8 cellular contexts compared by ENCODE assay signal in genomic region chr4:41934813-41935651, GRCh38. TPM values are rescaled to one million over a fixed set of nuclear protein-coding genes. Genes with fewer than 3 reads are reported as not detected.
DNase-seq lines count a peak whose midpoint lies in the region; ATAC-seq and TF ChIP-seq lines count a peak whose summit lies in the region.

Gene TMEM33, plus strand, starts transcription at chr4:41935429. Its CDS starts 56 bp downstream, at chr4:41935485.

- H3K36me3 ChIP-seq in WERI-Rb-1 = peaks cover 32% of the 10 kb centered on the region
- H3K36me3 ChIP-seq in mammary epithelial cell (ENCODE audit: insufficient read depth, low read length) = no peaks in the 10 kb centered on the region
- H3K36me3 ChIP-seq in smooth muscle cell (ENCODE audit: low read depth) = no peaks in the 10 kb centered on the region

- peak; percentile 28 for TF ChIP-seq CTCF in AG04449 (IDR thresholded peaks at IDR 0.05; ENCODE audit: insufficient read depth, low read length, missing control alignments)
- TF ChIP-seq CTCF in WERI-Rb-1 (IDR thresholded peaks at IDR 0.05; ENCODE audit: low read depth, low read length) = no peak
- TF ChIP-seq CTCF in mammary epithelial cell (conservative IDR thresholded peaks at IDR 0.05 in 1 of 2, IDR thresholded peaks at IDR 0.05 in 1 of 2; ENCODE audit: extremely low read depth in 1 of 2, insufficient read depth in 1 of 2, low read depth in 1 of 2, low read length in 2 of 2) = peak in 1 of 2 donors; percentile 12
- TF ChIP-seq CTCF in smooth muscle cell (IDR thresholded peaks at IDR 0.05; ENCODE audit: borderline replicate concordance, insufficient read depth, poor library complexity, severe bottlenecking) = no peak

- no peaks in the 10 kb centered on the region for H3F3A ChIP-seq in smooth muscle cell (ENCODE audit: low read depth)

- no peaks in the 10 kb centered on the region for H3K9me3 ChIP-seq in WERI-Rb-1 (ENCODE audit: severe bottlenecking)
- H3K9me3 ChIP-seq in mammary epithelial cell (replicated peaks; ENCODE audit: insufficient read depth, low read length) = no peaks in the 10 kb centered on the region
- no peaks in the 10 kb centered on the region for H3K9me3 ChIP-seq in smooth muscle cell (replicated peaks; ENCODE audit: low read depth)

- peak within 1 kb of the TSS; percentile 77 for H3K9ac ChIP-seq in mammary epithelial cell (ENCODE audit: insufficient read depth, low read length)
- peak within 1 kb of the TSS; percentile 84 for H3K9ac ChIP-seq in smooth muscle cell (ENCODE audit: low read depth)

- POLR2A ChIA-PET in AG04449 (lab: Yijun Ruan, JAX) = interaction anchor here (0.6 to 1.6 kb wide), 2 partner anchors 55 to 678 kb away, joined by 3 to 6 read pairs; partner anchors contain the start of genes SLC30A9 and UCHL1

- 7% methylated on average over 26 of the region's 51 CpGs for WGBS in mammary epithelial cell (ENCODE audit: low coverage, missing lambda C conversion rate)
- 6% methylated on average over 50 of the region's 51 CpGs for WGBS in smooth muscle cell (ENCODE audit: low lambda C conversion rate)

- no peaks in the 10 kb centered on the region for H3K27me3 ChIP-seq in WERI-Rb-1 (ENCODE audit: insufficient read depth, low read depth, severe bottlenecking)
- H3K27me3 ChIP-seq in mammary epithelial cell (ENCODE audit: insufficient read depth, low read length) = no peaks in the 10 kb centered on the region
- H3K27me3 ChIP-seq in smooth muscle cell (ENCODE audit: low read depth) = peaks cover 20% of the 10 kb centered on the region

- CTCF ChIA-PET in AG04449 (lab: Yijun Ruan, JAX) (interaction anchor here (0.9 to 1.6 kb wide), 4 partner anchors 12 to 55 kb away, joined by 3 to 4 read pairs (median 4); partner anchors contain the start of gene SLC30A9), mammary epithelial cell (lab: Charles Lee; ENCODE audit: low non-redundant PET) (interaction anchor here (0.6 kb wide), 1 partner anchor 665 kb away, joined by 10 read pairs; no protein-coding TSS in a partner anchor)

- DNase-seq in AG04449 (ENCODE audit: low read depth, low spot score) = peak; percentile 9
- peak; percentile 90 for DNase-seq in NCI-H2227 (lab: John Stamatoyannopoulos, UW; ENCODE audit: unreplicated experiment)
- DNase-seq in WERI-Rb-1 = peak; percentile 91
- DNase-seq in mammary epithelial cell = peak; percentile 90
- DNase-seq in iPS-NIHi7 (ENCODE audit: extremely low spot score) = peak; percentile 92
- peak; percentile 65 for DNase-seq in smooth muscle cell (lab: John Stamatoyannopoulos, UW; ENCODE audit: unreplicated experiment)

- peak within 1 kb of the TSS; percentile 93 for H3K4me3 ChIP-seq in AG04449 (ENCODE audit: low read depth, low read length)
- H3K4me3 ChIP-seq in WERI-Rb-1 (ENCODE audit: low read depth, low read length) = peak within 1 kb of the TSS; percentile 90
- peak within 1 kb of the TSS; percentile 64 to 75 (median 71) for H3K4me3 ChIP-seq in mammary epithelial cell (replicated peaks in 1 of 3; ENCODE audit: insufficient read depth in 1 of 3, low read depth in 2 of 3, low read length in 3 of 3)
- H3K4me3 ChIP-seq in smooth muscle cell = peak within 1 kb of the TSS; percentile 90

- H4K20me1 ChIP-seq in mammary epithelial cell (ENCODE audit: insufficient read depth, low read length) (no peaks in the 10 kb centered on the region), smooth muscle cell (ENCODE audit: low read depth) (peaks cover 39% of the 10 kb centered on the region)

- BruUV-seq in mammary epithelial cell (replicated peaks; lab: Mats Ljungman, UMichigan) = TSS peak; percentile 60

- H3K79me2 ChIP-seq in mammary epithelial cell (ENCODE audit: insufficient read depth, low read length) (peaks cover 46% of the 10 kb centered on the region), smooth muscle cell (ENCODE audit: low read depth) (peaks cover 47% of the 10 kb centered on the region)

- peaks cover 26% of the 10 kb centered on the region for H3K4me1 ChIP-seq in mammary epithelial cell (ENCODE audit: insufficient read depth, low read length)
- peaks cover 19% of the 10 kb centered on the region for H3K4me1 ChIP-seq in smooth muscle cell (ENCODE audit: low read depth)

- H3K4me2 ChIP-seq in mammary epithelial cell (ENCODE audit: insufficient read depth, low read depth, low read length) (peak within 1 kb of the TSS; percentile 94), smooth muscle cell (peak within 1 kb of the TSS; percentile 91)

- ATAC-seq in GM18873 (IDR thresholded peaks at IDR 0.05; ENCODE audit: low FRiP score, unreplicated experiment) = peak; percentile 89
- ATAC-seq in HG03139 (IDR thresholded peaks at IDR 0.05; ENCODE audit: unreplicated experiment) = peak; percentile 91

- dilution Hi-C loops in mammary epithelial cell (cut with HindIII; ENCODE audit: low sequenced_read_pairs) = no loop called here

- in situ Hi-C loops in mammary epithelial cell (cut with MboI; ENCODE audit: low sequenced_read_pairs in 2 of 2) = no loop called here

- peak within 1 kb of the TSS; percentile 91 for H3K27ac ChIP-seq in WERI-Rb-1
- H3K27ac ChIP-seq in mammary epithelial cell (ENCODE audit: insufficient read depth, low read depth, low read length) = peak within 1 kb of the TSS; percentile 73
- H3K27ac ChIP-seq in smooth muscle cell (ENCODE audit: low read depth) = peak within 1 kb of the TSS; percentile 82

- H2AFZ ChIP-seq in mammary epithelial cell (ENCODE audit: low read depth, low read length) (peak within 1 kb of the TSS; percentile 87), smooth muscle cell (ENCODE audit: low read depth) (peak within 1 kb of the TSS; percentile 97)

- intact Hi-C loops in mammary epithelial cell (cut with micrococcal nuclease) = loop anchor here (1.0 to 5.0 kb wide), 2 partner anchors 57 to 242 kb away; partner anchors contain the start of gene SLC30A9

RNA-seq across cellular contexts. Expression of gene TMEM33, which starts in this region (rescaled TPM):
- total RNA-seq in mammary epithelial cell (100 to 1,000 TPM in 1 of 2 donors, 10 to 100 TPM in 1; 86.2 to 101 TPM), smooth muscle cell (52.9 and 75.3 TPM in 2 replicates)
- polyA plus RNA-seq in mammary epithelial cell (65.2 TPM), smooth muscle cell (20.8 and 25.4 TPM in 2 replicates)
- 347 TPM for polyA minus RNA-seq in mammary epithelial cell

Comparison
In these comparisons a context has a peak if more than half of its experiments do, and no peak if none do; other contexts are left out.
1. Peak in every context shown above with its lines: DNase-seq, ATAC-seq, H3K4me3 ChIP-seq and H3K27ac ChIP-seq.
2. DNase-seq: peak in every context shown above with its lines; median percentile 92 in iPS-NIHi7; 91 in WERI-Rb-1; 90 in NCI-H2227; 90 in mammary epithelial cell; 65 in smooth muscle cell; 9 in AG04449.